2 cellular contexts compared by ENCODE assay signal in the genomic region with DNA sequence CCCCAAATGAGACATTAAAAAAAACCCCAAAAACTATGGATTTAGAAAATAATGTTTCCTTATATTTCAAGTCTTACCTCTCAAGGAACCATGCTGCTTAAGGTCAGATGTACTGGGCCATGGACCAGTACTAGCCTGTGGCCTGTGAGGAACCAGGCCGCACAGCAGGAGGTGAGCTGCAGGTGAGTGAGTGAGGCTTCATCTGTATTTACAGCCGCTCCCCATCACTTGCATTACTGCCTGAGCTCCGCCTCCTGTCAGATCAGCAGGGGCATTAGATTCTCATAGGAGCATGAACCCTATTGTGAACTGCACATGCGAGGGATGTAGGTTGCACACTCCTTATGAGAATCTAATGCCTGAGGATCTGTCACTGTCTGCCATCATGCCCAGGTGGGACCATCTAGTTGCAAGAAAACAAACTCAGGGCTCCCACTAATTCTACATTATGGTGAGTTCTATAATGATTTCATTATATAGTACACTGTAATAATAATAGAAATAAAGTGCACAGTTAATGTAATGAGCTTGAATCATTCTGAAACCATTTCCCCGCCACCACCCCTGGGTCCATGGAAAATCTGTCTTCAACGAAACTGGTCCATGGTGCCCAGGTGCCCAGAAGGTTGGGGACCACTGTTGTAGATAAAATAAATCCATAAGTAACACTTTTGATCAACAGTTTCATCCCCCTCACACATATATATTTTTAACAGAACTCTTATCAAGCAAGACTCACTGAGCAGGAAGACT.
TF ChIP-seq lines count a peak whose summit lies in the region.

No MANE protein-coding gene starts in this region.

TF ChIP-seq in liver, 16 proteins besides CTCF, POLR2A, EP300 and RAD21 (continued from another document):
- TF ChIP-seq, protein P1, sequence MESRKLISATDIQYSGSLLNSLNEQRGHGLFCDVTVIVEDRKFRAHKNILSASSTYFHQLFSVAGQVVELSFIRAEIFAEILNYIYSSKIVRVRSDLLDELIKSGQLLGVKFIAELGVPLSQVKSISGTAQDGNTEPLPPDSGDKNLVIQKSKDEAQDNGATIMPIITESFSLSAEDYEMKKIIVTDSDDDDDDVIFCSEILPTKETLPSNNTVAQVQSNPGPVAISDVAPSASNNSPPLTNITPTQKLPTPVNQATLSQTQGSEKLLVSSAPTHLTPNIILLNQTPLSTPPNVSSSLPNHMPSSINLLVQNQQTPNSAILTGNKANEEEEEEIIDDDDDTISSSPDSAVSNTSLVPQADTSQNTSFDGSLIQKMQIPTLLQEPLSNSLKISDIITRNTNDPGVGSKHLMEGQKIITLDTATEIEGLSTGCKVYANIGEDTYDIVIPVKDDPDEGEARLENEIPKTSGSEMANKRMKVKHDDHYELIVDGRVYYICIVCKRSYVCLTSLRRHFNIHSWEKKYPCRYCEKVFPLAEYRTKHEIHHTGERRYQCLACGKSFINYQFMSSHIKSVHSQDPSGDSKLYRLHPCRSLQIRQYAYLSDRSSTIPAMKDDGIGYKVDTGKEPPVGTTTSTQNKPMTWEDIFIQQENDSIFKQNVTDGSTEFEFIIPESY (IDR thresholded peaks at IDR 0.05) = no peak
- TF ChIP-seq, protein P2, sequence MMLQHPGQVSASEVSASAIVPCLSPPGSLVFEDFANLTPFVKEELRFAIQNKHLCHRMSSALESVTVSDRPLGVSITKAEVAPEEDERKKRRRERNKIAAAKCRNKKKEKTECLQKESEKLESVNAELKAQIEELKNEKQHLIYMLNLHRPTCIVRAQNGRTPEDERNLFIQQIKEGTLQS (IDR thresholded peaks at IDR 0.05) = no peak

TF ChIP-seq in HepG2, 621 proteins besides CTCF, POLR2A, EP300 and RAD21 (continued from another document):
- TF ChIP-seq, protein P3, sequence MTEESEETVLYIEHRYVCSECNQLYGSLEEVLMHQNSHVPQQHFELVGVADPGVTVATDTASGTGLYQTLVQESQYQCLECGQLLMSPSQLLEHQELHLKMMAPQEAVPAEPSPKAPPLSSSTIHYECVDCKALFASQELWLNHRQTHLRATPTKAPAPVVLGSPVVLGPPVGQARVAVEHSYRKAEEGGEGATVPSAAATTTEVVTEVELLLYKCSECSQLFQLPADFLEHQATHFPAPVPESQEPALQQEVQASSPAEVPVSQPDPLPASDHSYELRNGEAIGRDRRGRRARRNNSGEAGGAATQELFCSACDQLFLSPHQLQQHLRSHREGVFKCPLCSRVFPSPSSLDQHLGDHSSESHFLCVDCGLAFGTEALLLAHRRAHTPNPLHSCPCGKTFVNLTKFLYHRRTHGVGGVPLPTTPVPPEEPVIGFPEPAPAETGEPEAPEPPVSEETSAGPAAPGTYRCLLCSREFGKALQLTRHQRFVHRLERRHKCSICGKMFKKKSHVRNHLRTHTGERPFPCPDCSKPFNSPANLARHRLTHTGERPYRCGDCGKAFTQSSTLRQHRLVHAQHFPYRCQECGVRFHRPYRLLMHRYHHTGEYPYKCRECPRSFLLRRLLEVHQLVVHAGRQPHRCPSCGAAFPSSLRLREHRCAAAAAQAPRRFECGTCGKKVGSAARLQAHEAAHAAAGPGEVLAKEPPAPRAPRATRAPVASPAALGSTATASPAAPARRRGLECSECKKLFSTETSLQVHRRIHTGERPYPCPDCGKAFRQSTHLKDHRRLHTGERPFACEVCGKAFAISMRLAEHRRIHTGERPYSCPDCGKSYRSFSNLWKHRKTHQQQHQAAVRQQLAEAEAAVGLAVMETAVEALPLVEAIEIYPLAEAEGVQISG (CRISPR knock-in tag; IDR thresholded peaks at IDR 0.05) = no peak
